ENCODE assay signal across 13 cellular contexts in the genomic region with DNA sequence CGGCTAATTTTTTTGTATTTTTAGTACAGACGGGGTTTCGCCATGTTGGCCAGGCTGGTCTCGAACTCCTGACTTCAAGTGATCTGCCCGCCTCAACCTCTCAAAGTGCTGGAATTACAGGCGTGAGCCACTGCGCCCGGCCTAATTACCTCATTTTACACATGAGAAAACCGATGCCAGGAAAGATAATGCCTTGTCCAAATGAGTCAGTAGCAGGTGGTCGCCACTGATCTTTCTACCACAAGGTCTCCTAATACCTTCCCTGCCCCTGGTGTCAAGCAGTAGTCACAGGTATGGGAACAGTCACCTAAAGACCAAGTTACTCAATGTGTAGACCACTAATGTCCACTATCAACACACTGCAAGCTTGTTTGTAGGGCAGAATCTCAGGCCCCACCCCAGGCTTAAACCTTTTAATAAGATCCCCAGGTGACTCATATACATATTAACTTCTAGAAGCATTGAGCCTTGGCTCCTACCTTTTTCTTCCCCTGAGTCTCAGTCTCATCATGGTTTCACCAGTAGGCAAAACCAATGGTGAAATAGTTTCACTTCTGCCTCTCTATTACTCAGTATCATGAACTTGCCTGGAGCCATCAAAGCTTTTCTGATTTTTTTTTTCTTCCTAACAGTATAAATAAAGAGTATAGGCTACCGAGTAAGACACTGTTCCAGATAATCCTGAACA. TPM values are rescaled to one million over a fixed set of nuclear protein-coding genes. Genes with fewer than 3 reads are reported as not detected.
A peak's percentile ranks its signal among the peaks of the same experiment; 100 is the strongest.
DNase-seq lines count a peak whose midpoint lies in the region; ATAC-seq, FAIRE-seq and TF ChIP-seq lines count a peak whose summit lies in the region.
"Had no signal": no experiment of that assay in that cellular context is flagged by ENCODE, and none has a peak within 500 bp of the region (broad histone marks: within the 10 kb centered on the region; RNA-seq: fewer than 3 reads in every experiment).

No MANE protein-coding gene starts in this region.

- H3K9ac ChIP-seq in OCI-LY3 (ENCODE audit: low read length) = peak overlapping the region; percentile 96
- H3K9ac ChIP-seq in kidney (ENCODE audit: low read length in 2 of 2) = no peak overlapping the region

- TF ChIP-seq CTCF in OCI-LY3 (IDR thresholded peaks at IDR 0.05; ENCODE audit: low read depth, low read length) = no peak
- TF ChIP-seq CTCF in left lung (IDR thresholded peaks at IDR 0.05) = no peak
- no peak for TF ChIP-seq CTCF in kidney (IDR thresholded peaks at IDR 0.05; ENCODE audit: borderline replicate concordance, extremely low read depth, insufficient read depth)

- H3K4me2 ChIP-seq in OCI-LY3 (ENCODE audit: low read length) = peak overlapping the region; percentile 95

- 0 out of 2 replicates have a peak overlapping the region, but pooled peaks have one; percentile 7 for H2AFZ ChIP-seq in OCI-LY3 (ENCODE audit: low read depth, low read length)

- H3K27ac ChIP-seq in OCI-LY3 (ENCODE audit: low read length) (peak overlapping the region; percentile 99), left lung (no peak overlapping the region), kidney (ENCODE audit: low read depth in 2 of 2, low read length in 2 of 2) (no peak overlapping the region)
- H3K27ac ChIP-seq: HL-60, skin epidermis had no signal

- no peaks in the 10 kb centered on the region for H3K79me2 ChIP-seq in OCI-LY3 (ENCODE audit: low read length)

- H3K9me3 ChIP-seq in OCI-LY3 (ENCODE audit: insufficient read depth, low read length) (no peaks in the 10 kb centered on the region), left lung (no peaks in the 10 kb centered on the region), kidney (ENCODE audit: control insufficient read depth in 1 of 2, low read length in 2 of 2) (no peaks in the 10 kb centered on the region)

- intact Hi-C loops in left lung (cut with DNase I) = no loop called here
- intact Hi-C loops in kidney (cut with DNase I) = no loop called here

- H3K4me1 ChIP-seq in OCI-LY3 (ENCODE audit: low read length) (peaks cover 71% of the 10 kb centered on the region), left lung (no peaks in the 10 kb centered on the region), kidney (ENCODE audit: control insufficient read depth in 1 of 2, insufficient read depth in 1 of 2, low read depth in 1 of 2, low read length in 2 of 2) (no peaks in the 10 kb centered on the region)

- ATAC-seq in GM18505 (IDR thresholded peaks at IDR 0.05; ENCODE audit: unreplicated experiment) (peak; percentile 93), GM21367 (IDR thresholded peaks at IDR 0.05; ENCODE audit: unreplicated experiment) (peak; percentile 96), HG03097 (IDR thresholded peaks at IDR 0.05; ENCODE audit: low FRiP score, unreplicated experiment) (peak; percentile 85), left lung (no peak)

- H3K4me3 ChIP-seq in OCI-LY3 (ENCODE audit: low read length) (peak overlapping the region; percentile 71), left lung (no peak overlapping the region), kidney (ENCODE audit: low read length in 2 of 2) (no peak overlapping the region)
- H3K4me3 ChIP-seq: skin epidermis had no signal

- H4K20me1 ChIP-seq in OCI-LY3 (ENCODE audit: insufficient read depth, low read length) = no peaks in the 10 kb centered on the region

- DNase-seq in left lung (no peak), NCI-H146 (lab: John Stamatoyannopoulos, UW) (no peak), frontal cortex (ENCODE audit: low spot score in 2 of 2) (no peak), kidney (no peak)
- DNase-seq: activated CD4-positive, alpha-beta T cell treated with anti-CD3 and anti-CD28 coated beads for 1 hour; NCI-H526 treated with DMSO at 0.1 percent for 48 hours had no signal

- no peak for TF ChIP-seq POLR2A in GM18505 (IDR thresholded peaks at IDR 0.05; ENCODE audit: borderline replicate concordance, extremely low read depth, insufficient read depth, insufficient read length)

- H3K27me3 ChIP-seq in OCI-LY3 (ENCODE audit: low read depth, low read length) = no peaks in the 10 kb centered on the region
- no peaks in the 10 kb centered on the region for H3K27me3 ChIP-seq in left lung

- H3K36me3 ChIP-seq in OCI-LY3 (replicated peaks; ENCODE audit: low read depth, low read length) (no peaks in the 10 kb centered on the region), left lung (no peaks in the 10 kb centered on the region), kidney (ENCODE audit: control insufficient read depth in 1 of 2, insufficient read depth in 2 of 2, low read length in 2 of 2) (no peaks in the 10 kb centered on the region)

- FAIRE-seq in frontal cortex (lab: Jason Lieb, UNC) (no peak), kidney (lab: Jason Lieb, UNC) (no peak)
- FAIRE-seq: astrocyte had no signal

RNA-seq across cellular contexts. Expression of a gene that starts 6.9 kb away (rescaled TPM):
- total RNA-seq in left lung (10 to 100 TPM; 36.2 to 53.8 TPM), frontal cortex (97.0 TPM), kidney (49.4 TPM)
- 28.2 TPM for polyA plus RNA-seq in kidney (ENCODE audit: insufficient read depth, low read depth, low replicate concordance)
